8 cellular contexts compared by ENCODE assay signal in the genomic region with DNA sequence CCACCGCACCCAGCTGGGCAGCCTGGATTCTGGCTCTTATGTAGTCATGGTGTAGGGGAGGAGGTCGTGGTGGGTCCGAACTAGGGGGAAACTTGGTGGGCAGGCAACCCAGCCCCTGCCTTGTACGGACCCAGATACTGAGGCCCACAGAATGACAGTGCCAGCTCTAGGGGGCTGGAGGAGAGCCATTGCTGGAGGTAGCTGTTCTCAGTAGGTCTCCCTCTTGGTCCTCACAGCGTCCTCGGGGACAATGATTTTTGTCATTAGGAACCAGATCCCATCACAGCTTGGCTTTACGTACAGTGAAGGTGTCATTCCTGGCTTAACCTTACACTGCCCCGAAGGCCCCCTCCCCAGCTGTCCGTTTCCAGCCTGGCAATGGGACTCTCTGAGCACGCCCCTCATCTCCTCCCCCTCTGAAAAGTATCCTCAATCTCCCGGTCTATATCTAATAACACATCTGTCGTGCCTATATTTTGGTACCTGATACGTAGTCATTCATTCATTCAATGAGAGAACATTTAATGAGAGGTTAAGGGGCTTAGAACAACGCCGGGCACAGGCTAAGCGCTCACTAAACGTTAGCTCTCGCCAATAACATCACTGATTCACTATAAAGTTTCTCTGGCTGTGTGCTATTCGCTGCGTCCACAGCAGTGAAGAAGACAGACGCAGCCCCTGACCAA. TPM values are rescaled to one million over a fixed set of nuclear protein-coding genes. Genes with fewer than 3 reads are reported as not detected.
DNase-seq lines count a peak whose midpoint lies in the region; ATAC-seq and TF ChIP-seq lines count a peak whose summit lies in the region.

No MANE protein-coding gene starts in this region.

- POLR2A ChIA-PET in activated CD4-positive, alpha-beta T cell treated with anti-CD3 and anti-CD28 coated beads for 36 hours (lab: Charles Lee), result no interaction called here

- CTCF ChIA-PET in activated CD4-positive, alpha-beta T cell treated with anti-CD3 and anti-CD28 coated beads for 36 hours (lab: Charles Lee), result interaction anchor here (0.6 to 1.3 kb wide), 9 partner anchors 10 to 351 kb away, joined by 3 to 5 read pairs (median 3); no protein-coding TSS in a partner anchor

- no peaks in the 10 kb centered on the region for H3K36me3 ChIP-seq in suprapubic skin

- H3K9me3 Mint-ChIP-seq in activated CD4-positive, alpha-beta T cell treated with anti-CD3 and anti-CD28 coated beads for 36 hours (ENCODE audit: low read depth), result no peaks in the 10 kb centered on the region
- no peaks in the 10 kb centered on the region for H3K9me3 Mint-ChIP-seq in activated T-helper 1 cell treated with anti-CD3 and anti-CD28 coated beads, Interleukin-12 subunit alpha, Interleukin-12 subunit beta, Interleukin-2, Interleukin-4 antibody, amounts not matched to agents 30 ng/mL and 10 ng/mL and 1 ng/mL, durations not matched to agents 14 hours and 24 hours and 36 hours

- no peaks in the 10 kb centered on the region for H3K9me3 ChIP-seq in suprapubic skin

- peaks cover 12% of the 10 kb centered on the region for H3K36me3 Mint-ChIP-seq in activated CD4-positive, alpha-beta T cell treated with anti-CD3 and anti-CD28 coated beads for 36 hours (ENCODE audit: low read depth)
- H3K36me3 Mint-ChIP-seq in activated T-helper 1 cell treated with anti-CD3 and anti-CD28 coated beads, Interleukin-12 subunit alpha, Interleukin-12 subunit beta, Interleukin-2, Interleukin-4 antibody, amounts not matched to agents 30 ng/mL and 10 ng/mL and 1 ng/mL, durations not matched to agents 14 hours and 24 hours and 36 hours (ENCODE audit: low read depth), result peaks cover 7% of the 10 kb centered on the region

- TF ChIP-seq POLR2A in suprapubic skin (IDR thresholded peaks at IDR 0.05), result no peak

- H3K27me3 ChIP-seq in suprapubic skin, result no peaks in the 10 kb centered on the region

- peak overlapping the region; percentile 100 for H3K4me3 ChIP-seq in suprapubic skin

- peaks cover 38% of the 10 kb centered on the region for H3K4me1 ChIP-seq in suprapubic skin

- H3K27ac ChIP-seq in suprapubic skin, result no peak overlapping the region

- intact Hi-C loops in activated CD4-positive, alpha-beta T cell treated with anti-CD3 and anti-CD28 coated beads for 36 hours (cut with DNase I, micrococcal nuclease), result loop anchor here (1.0 to 10.0 kb wide), 14 partner anchors 15 to 629 kb away; a partner anchor contains a TSS
- intact Hi-C loops in activated T-helper 1 cell treated with anti-CD3 and anti-CD28 coated beads, Interleukin-12 subunit alpha, Interleukin-12 subunit beta, Interleukin-2, Interleukin-4 antibody, amounts not matched to agents 30 ng/mL and 10 ng/mL and 1 ng/mL, durations not matched to agents 14 hours and 24 hours and 36 hours (cut with micrococcal nuclease), result loop anchor here (1.0 to 5.0 kb wide), 7 partner anchors 15 to 547 kb away; a partner anchor contains a TSS

- H3K27me3 Mint-ChIP-seq in activated CD4-positive, alpha-beta T cell treated with anti-CD3 and anti-CD28 coated beads for 36 hours, result no peaks in the 10 kb centered on the region
- H3K27me3 Mint-ChIP-seq in activated T-helper 1 cell treated with anti-CD3 and anti-CD28 coated beads, Interleukin-12 subunit alpha, Interleukin-12 subunit beta, Interleukin-2, Interleukin-4 antibody, amounts not matched to agents 30 ng/mL and 10 ng/mL and 1 ng/mL, durations not matched to agents 14 hours and 24 hours and 36 hours (ENCODE audit: insufficient read depth), result peaks cover 2% of the 10 kb centered on the region

- ATAC-seq in activated CD4-positive, alpha-beta T cell treated with anti-CD3 and anti-CD28 coated beads for 36 hours, result peak; percentile 0
- ATAC-seq in HG02885 (IDR thresholded peaks at IDR 0.05; ENCODE audit: poor library complexity, unreplicated experiment) (no peak), HG03460 (IDR thresholded peaks at IDR 0.05; ENCODE audit: unreplicated experiment) (no peak)

- H3K4me3 Mint-ChIP-seq in activated CD4-positive, alpha-beta T cell treated with anti-CD3 and anti-CD28 coated beads for 36 hours, result peak overlapping the region; percentile 89
- H3K4me3 Mint-ChIP-seq in activated T-helper 1 cell treated with anti-CD3 and anti-CD28 coated beads, Interleukin-12 subunit alpha, Interleukin-12 subunit beta, Interleukin-2, Interleukin-4 antibody, amounts not matched to agents 30 ng/mL and 10 ng/mL and 1 ng/mL, durations not matched to agents 14 hours and 24 hours and 36 hours, result peak overlapping the region; percentile 68

- 64% methylated on average over 20 of the region's 21 CpGs for WGBS in suprapubic skin

- DNase-seq in activated CD4-positive, alpha-beta T cell treated with anti-CD3 and anti-CD28 coated beads for 36 hours, result no peak
- DNase-seq in activated CD4-positive, alpha-beta T cell treated with anti-CD3 and anti-CD28 coated beads, Interleukin-2, amount 50 U/mL, for 48 hours, result no peak
- DNase-seq in activated T-helper 1 cell treated with anti-CD3 and anti-CD28 coated beads, Interleukin-12 subunit alpha, Interleukin-12 subunit beta, Interleukin-2, Interleukin-4 antibody, amounts not matched to agents 30 ng/mL and 10 ng/mL and 1 ng/mL, durations not matched to agents 14 hours and 24 hours and 36 hours (ENCODE audit: low spot score), result no peak
- peak; percentile 40 for DNase-seq in islet precursor cell
- peak in 1 of 2 donors; percentile 67 for DNase-seq in suprapubic skin (ENCODE audit: low spot score in 2 of 2)
- DNase-seq in germinal center (ENCODE audit: low spot score), result no peak

- peak overlapping the region; percentile 74 for H3K27ac Mint-ChIP-seq in activated CD4-positive, alpha-beta T cell treated with anti-CD3 and anti-CD28 coated beads for 36 hours
- H3K27ac Mint-ChIP-seq in activated T-helper 1 cell treated with anti-CD3 and anti-CD28 coated beads, Interleukin-12 subunit alpha, Interleukin-12 subunit beta, Interleukin-2, Interleukin-4 antibody, amounts not matched to agents 30 ng/mL and 10 ng/mL and 1 ng/mL, durations not matched to agents 14 hours and 24 hours and 36 hours, result no peak overlapping the region

- TF ChIP-seq EP300 in suprapubic skin (IDR thresholded peaks at IDR 0.05), result no peak

- H3K4me1 Mint-ChIP-seq in activated CD4-positive, alpha-beta T cell treated with anti-CD3 and anti-CD28 coated beads for 36 hours, result peaks cover 36% of the 10 kb centered on the region
- H3K4me1 Mint-ChIP-seq in activated T-helper 1 cell treated with anti-CD3 and anti-CD28 coated beads, Interleukin-12 subunit alpha, Interleukin-12 subunit beta, Interleukin-2, Interleukin-4 antibody, amounts not matched to agents 30 ng/mL and 10 ng/mL and 1 ng/mL, durations not matched to agents 14 hours and 24 hours and 36 hours (ENCODE audit: low read depth), result peaks cover 38% of the 10 kb centered on the region

- no peak for TF ChIP-seq CTCF in suprapubic skin (IDR thresholded peaks at IDR 0.05)

RNA-seq across cellular contexts. Expression of a gene that starts 0.6 kb away (rescaled TPM):
- total RNA-seq in activated CD4-positive, alpha-beta T cell treated with anti-CD3 and anti-CD28 coated beads for 36 hours, result 100 to 1,000 TPM; 283 to 293 TPM
- total RNA-seq in activated T-helper 1 cell treated with anti-CD3 and anti-CD28 coated beads, Interleukin-12 subunit alpha, Interleukin-12 subunit beta, Interleukin-2, Interleukin-4 antibody, amounts not matched to agents 30 ng/mL and 10 ng/mL and 1 ng/mL, durations not matched to agents 14 hours and 24 hours and 36 hours, result 241 and 254 TPM in 2 replicates
- total RNA-seq in suprapubic skin, result 100 to 1,000 TPM; 556 to 753 (median 634) TPM
